8 cellular contexts compared by ENCODE assay signal in genomic region chr1:50978852-50979781, GRCh38. TPM values are rescaled to one million over a fixed set of nuclear protein-coding genes. Genes with fewer than 3 reads are reported as not detected.
DNase-seq lines count a peak whose midpoint lies in the region; ATAC-seq and TF ChIP-seq lines count a peak whose summit lies in the region.

No MANE protein-coding gene starts in this region.

- H3K36me3 Mint-ChIP-seq in activated B cell treated with CpG ODN at 0.5 μM for 24 hours (ENCODE audit: low read depth) = peaks cover 2% of the 10 kb centered on the region

- DNase-seq in NCI-H1417 (lab: John Stamatoyannopoulos, UW) (peak; percentile 63 to 89 (median 79)), NCI-H1417 treated with DMSO at 0.1 percent for 48 hours (lab: John Stamatoyannopoulos, UW) (no peak), NCI-H2029 (lab: John Stamatoyannopoulos, UW) (peak; percentile 80), activated B cell treated with CpG ODN at 0.5 μM for 24 hours (no peak), left cardiac atrium (no peak), kidney glomerular epithelial cell (lab: John Stamatoyannopoulos, UW) (no peak)
- no peak for DNase-seq in activated CD4-positive, CD25-positive, alpha-beta regulatory T cell treated with anti-CD3 and anti-CD28 coated beads, Interleukin-2, amount 50 U/mL, for 72 hours

- H3K9me3 Mint-ChIP-seq in activated B cell treated with CpG ODN at 0.5 μM for 24 hours = no peaks in the 10 kb centered on the region

- ATAC-seq in activated B cell treated with CpG ODN at 0.5 μM for 24 hours (ENCODE audit: low read depth) (no peak), left cardiac atrium (peak; percentile 17 to 24)

- peaks cover 13% of the 10 kb centered on the region for H3K27me3 Mint-ChIP-seq in activated B cell treated with CpG ODN at 0.5 μM for 24 hours

- intact Hi-C loops in activated B cell treated with CpG ODN at 0.5 μM for 24 hours (cut with micrococcal nuclease) = loop anchor here (10.0 kb wide), 2 partner anchors 554 to 1726 kb away; partner anchors contain the start of gene DMRTA2
- intact Hi-C loops in left cardiac atrium (cut with DNase I) = no loop called here

- H3K27ac ChIP-seq in skin epidermis = peak overlapping the region in 18 of 21 experiments; percentile 77 to 96 (median 92)

- POLR2A ChIA-PET in activated B cell treated with CpG ODN at 0.5 μM for 24 hours (lab: Charles Lee) = interaction anchor here (0.6 to 4.3 kb wide), 3 partner anchors 10 to 20 kb away, joined by 3 to 35 read pairs (median 21); partner anchors contain the start of gene FAF1

- peaks cover 22% of the 10 kb centered on the region for H3K4me1 Mint-ChIP-seq in activated B cell treated with CpG ODN at 0.5 μM for 24 hours

- H3K27ac Mint-ChIP-seq in activated B cell treated with CpG ODN at 0.5 μM for 24 hours = peak overlapping the region; percentile 68

- CTCF ChIA-PET in activated B cell treated with CpG ODN at 0.5 μM for 24 hours (lab: Charles Lee) = interaction anchor here (1.0 kb wide), 1 partner anchor 10 kb away, joined by 3 read pairs; no protein-coding TSS in a partner anchor

- TF ChIP-seq CTCF in activated B cell treated with CpG ODN at 0.5 μM for 24 hours (IDR thresholded peaks at IDR 0.05) = no peak

- H3K4me3 Mint-ChIP-seq in activated B cell treated with CpG ODN at 0.5 μM for 24 hours = peak overlapping the region; percentile 80

- peak overlapping the region; percentile 62 to 94 (median 80) for H3K4me3 ChIP-seq in skin epidermis

RNA-seq across cellular contexts. Expression of gene CDKN2C, which starts 9.1 kb away (rescaled TPM):
- total RNA-seq in activated B cell treated with CpG ODN at 0.5 μM for 24 hours (2.8 and 3.3 TPM in 2 replicates), left cardiac atrium (10 to 100 TPM; 10.0 to 19.1 TPM)

RNA-seq across cellular contexts. Expression of gene FAF1, which starts 19.1 kb away (rescaled TPM):
- 57.2 and 61.7 TPM in 2 replicates for total RNA-seq in activated B cell treated with CpG ODN at 0.5 μM for 24 hours
- 10 to 100 TPM; 71.2 to 76.8 TPM for total RNA-seq in left cardiac atrium

Comparison
In these comparisons a context has a peak if more than half of its experiments do, and no peak if none do; other contexts are left out.
1. DNase-seq: peak in NCI-H1417 (3 of 3) and NCI-H2029 (single experiment); none in NCI-H1417 treated with DMSO at 0.1 percent for 48 hours (single experiment), activated B cell treated with CpG ODN at 0.5 μM for 24 hours (single experiment), left cardiac atrium (single experiment), activated CD4-positive, CD25-positive, alpha-beta regulatory T cell treated with anti-CD3 and anti-CD28 coated beads, Interleukin-2, amount 50 U/mL, for 72 hours (single experiment) and kidney glomerular epithelial cell (single experiment).